10 cellular contexts compared by ENCODE assay signal in genomic region chr1:182279724-182280506, GRCh38.
DNase-seq lines count a peak whose midpoint lies in the region; ATAC-seq, FAIRE-seq and TF ChIP-seq lines count a peak whose summit lies in the region.
"Had no signal": no experiment of that assay in that cellular context is flagged by ENCODE, and none has a peak within 500 bp of the region (broad histone marks: within the 10 kb centered on the region; RNA-seq: fewer than 3 reads in every experiment).

No MANE protein-coding gene starts in this region.

- no peaks in the 10 kb centered on the region for H3K36me3 ChIP-seq in pancreas
- H3K36me3 ChIP-seq in CD8-positive, alpha-beta memory T cell (ENCODE audit: insufficient read depth, low read length): no peaks in the 10 kb centered on the region

- H3K27ac ChIP-seq in pancreas: no peak overlapping the region
- H3K27ac ChIP-seq in CD4-positive, alpha-beta T cell (ENCODE audit: low read depth, low read length): no peak overlapping the region
- H3K27ac ChIP-seq in CD8-positive, alpha-beta memory T cell (ENCODE audit: low read depth, low read length): no peak overlapping the region

- peak; percentile 44 for DNase-seq in ELF-1 (ENCODE audit: low read depth, low spot score)
- peak; percentile 73 to 78 for DNase-seq in NCI-H526 (lab: John Stamatoyannopoulos, UW)
- DNase-seq in fibroblast of villous mesenchyme (ENCODE audit: low read depth): peak; percentile 28
- peak in 1 of 6 donors; percentile 16 for DNase-seq in pancreas
- no peak for DNase-seq in RCC 7860 (ENCODE audit: low spot score)
- DNase-seq in CD4-positive, alpha-beta T cell: no peak
- no peak for DNase-seq in CD8-positive, alpha-beta memory T cell
- DNase-seq in cortex of kidney (lab: John Stamatoyannopoulos, UW): no peak
- DNase-seq: activated CD4-positive, alpha-beta T cell treated with anti-CD3 and anti-CD28 coated beads for 36 hours had no signal

- H3K9me3 ChIP-seq in pancreas: no peaks in the 10 kb centered on the region
- no peaks in the 10 kb centered on the region for H3K9me3 ChIP-seq in CD4-positive, alpha-beta T cell (ENCODE audit: control insufficient read depth, low read length)
- no peaks in the 10 kb centered on the region for H3K9me3 ChIP-seq in CD8-positive, alpha-beta memory T cell (ENCODE audit: low read length)

- no peaks in the 10 kb centered on the region for H3K9me3 Mint-ChIP-seq in CD4-positive, alpha-beta T cell
- H3K9me3 Mint-ChIP-seq in CD8-positive, alpha-beta memory T cell: no peaks in the 10 kb centered on the region

- no peaks in the 10 kb centered on the region for H3K4me1 ChIP-seq in pancreas
- no peaks in the 10 kb centered on the region for H3K4me1 ChIP-seq in CD8-positive, alpha-beta memory T cell (ENCODE audit: insufficient read depth, low read length)

- CTCF ChIA-PET in CD4-positive, alpha-beta T cell (lab: Charles Lee): interaction anchor here (1.2 kb wide), 1 partner anchor 11 kb away, joined by 4 read pairs; no protein-coding TSS in a partner anchor
- CTCF ChIA-PET in CD8-positive, alpha-beta memory T cell (lab: Charles Lee): no interaction called here

- H3K27me3 ChIP-seq in pancreas: no peaks in the 10 kb centered on the region
- H3K27me3 ChIP-seq in CD4-positive, alpha-beta T cell (ENCODE audit: control insufficient read depth, insufficient read depth, low read length): no peaks in the 10 kb centered on the region
- H3K27me3 ChIP-seq in CD8-positive, alpha-beta memory T cell (ENCODE audit: insufficient read depth, low read length, poor library complexity, severe bottlenecking): no peaks in the 10 kb centered on the region

- no peaks in the 10 kb centered on the region for H3K27me3 Mint-ChIP-seq in CD4-positive, alpha-beta T cell
- H3K27me3 Mint-ChIP-seq in CD8-positive, alpha-beta memory T cell: peaks cover 3 to 8% of the 10 kb centered on the region in 2 donors
- H3K27me3 Mint-ChIP-seq: activated CD4-positive, alpha-beta T cell treated with anti-CD3 and anti-CD28 coated beads for 36 hours had no signal

- ATAC-seq in pancreas: peak; percentile 35 to 76 (median 58)
- ATAC-seq in CD4-positive, alpha-beta T cell (ENCODE audit: poor library complexity): no peak
- ATAC-seq: activated CD4-positive, alpha-beta T cell treated with anti-CD3 and anti-CD28 coated beads for 36 hours; Panc1 had no signal

- POLR2A ChIA-PET in CD4-positive, alpha-beta T cell (lab: Charles Lee): no interaction called here
- POLR2A ChIA-PET in CD8-positive, alpha-beta memory T cell (lab: Charles Lee): no interaction called here

- no peak overlapping the region for H3K4me3 Mint-ChIP-seq in CD4-positive, alpha-beta T cell
- H3K4me3 Mint-ChIP-seq in CD8-positive, alpha-beta memory T cell: no peak overlapping the region
- H3K4me3 Mint-ChIP-seq: activated CD4-positive, alpha-beta T cell treated with anti-CD3 and anti-CD28 coated beads for 36 hours had no signal

- FAIRE-seq in pancreas (lab: Jason Lieb, UNC): no peak
- FAIRE-seq in RCC 7860 (lab: Jason Lieb, UNC): no peak

- TF ChIP-seq CTCF in fibroblast of villous mesenchyme (IDR thresholded peaks at IDR 0.05; ENCODE audit: insufficient read depth, low read depth, low read length) (no peak), pancreas (IDR thresholded peaks at IDR 0.05) (no peak)
- TF ChIP-seq CTCF in CD4-positive, alpha-beta T cell (IDR thresholded peaks at IDR 0.05): no peak

- intact Hi-C loops in pancreas (cut with DNase I): no loop called here
- intact Hi-C loops in CD4-positive, alpha-beta T cell (cut with DNase I, micrococcal nuclease): no loop called here

- H3K4me3 ChIP-seq in fibroblast of villous mesenchyme (ENCODE audit: low read depth, low read length): no peak overlapping the region
- H3K4me3 ChIP-seq in pancreas: no peak overlapping the region
- no peak overlapping the region for H3K4me3 ChIP-seq in CD8-positive, alpha-beta memory T cell (ENCODE audit: low read length)

- H3K27ac Mint-ChIP-seq in CD4-positive, alpha-beta T cell: no peak overlapping the region
- no peak overlapping the region for H3K27ac Mint-ChIP-seq in CD8-positive, alpha-beta memory T cell
- H3K27ac Mint-ChIP-seq: activated CD4-positive, alpha-beta T cell treated with anti-CD3 and anti-CD28 coated beads for 36 hours had no signal

- H3K36me3 Mint-ChIP-seq in CD4-positive, alpha-beta T cell (ENCODE audit: low read depth): no peaks in the 10 kb centered on the region
- H3K36me3 Mint-ChIP-seq in CD8-positive, alpha-beta memory T cell: peaks cover 0 to 5% (median 0%) of the 10 kb centered on the region in 3 donors

- peaks cover 4% of the 10 kb centered on the region for H3K4me1 Mint-ChIP-seq in CD4-positive, alpha-beta T cell (ENCODE audit: low read depth)
- peaks cover 2 to 10% (median 7%) of the 10 kb centered on the region in 3 donors for H3K4me1 Mint-ChIP-seq in CD8-positive, alpha-beta memory T cell

- WGBS in pancreas, 2 donors: 58 to 59% methylated on average over 9 of the region's 9 CpGs

Comparison
In these comparisons a context has a peak if more than half of its experiments do, and no peak if none do; other contexts are left out.
1. DNase-seq: peak in ELF-1 (single experiment), NCI-H526 (2 of 2) and fibroblast of villous mesenchyme (single experiment); none in RCC 7860 (single experiment), CD4-positive, alpha-beta T cell (0 of 10), CD8-positive, alpha-beta memory T cell (0 of 5) and cortex of kidney (single experiment).